In genomic region chr3:152574461-152575079, GRCh38 we compare ENCODE assay signal across 9 cellular contexts.
DNase-seq lines count a peak whose midpoint lies in the region; ATAC-seq, FAIRE-seq and TF ChIP-seq lines count a peak whose summit lies in the region.
"Had no signal": no experiment of that assay in that cellular context is flagged by ENCODE, and none has a peak within 500 bp of the region (broad histone marks: within the 10 kb centered on the region; RNA-seq: fewer than 3 reads in every experiment).

No MANE protein-coding gene starts in this region.

- H3K9me1 ChIP-seq in keratinocyte (ENCODE audit: control insufficient read depth, extremely low read depth, insufficient read depth, low read length), result no peaks in the 10 kb centered on the region

- peak; percentile 47 for DNase-seq in DMS 273 treated with DMSO at 0.1 percent for 48 hours (lab: John Stamatoyannopoulos, UW)
- DNase-seq in HT1080 (ENCODE audit: low read depth), result peak; percentile 70
- peak in 2 of 3 donors; percentile 29 to 71 for DNase-seq in Peyer's patch
- peak; percentile 62 for DNase-seq in brain microvascular endothelial cell
- DNase-seq in keratinocyte (ENCODE audit: low read depth, low spot score), result no peak
- peak; percentile 7 for DNase-seq in stimulated activated naive B cell treated with anti-CD40 and anti-IgM and Interleukin-4, amounts not matched to agents 10 μg/mL and 1 μg/mL and 100 μg/mL, for 72 hours
- DNase-seq in mesenteric fat pad (ENCODE audit: low spot score), result no peak

- H3K4me1 ChIP-seq in Peyer's patch (no peaks in the 10 kb centered on the region), keratinocyte (ENCODE audit: control insufficient read depth, extremely low read depth, insufficient read depth, low read length) (no peaks in the 10 kb centered on the region)

- peak; percentile 85 for FAIRE-seq in keratinocyte (lab: Jason Lieb, UNC)
- FAIRE-seq: TTC549 had no signal

- H3K27ac Mint-ChIP-seq in stimulated activated naive B cell treated with anti-CD40 and anti-IgM and Interleukin-4, amounts not matched to agents 10 μg/mL and 1 μg/mL and 100 μg/mL, for 72 hours, result no peak overlapping the region

- H3K4me2 ChIP-seq in keratinocyte (ENCODE audit: control insufficient read depth, extremely low read depth, insufficient read depth, low read depth, low read length), result no peak overlapping the region

- H3K9ac ChIP-seq in keratinocyte (ENCODE audit: control insufficient read depth, extremely low read depth, insufficient read depth, low read length), result no peak overlapping the region

- TF ChIP-seq CTCF in Peyer's patch (IDR thresholded peaks at IDR 0.05), result peak in 5 of 6 experiments; percentile 15 to 60 (median 56)
- peak; percentile 66 for TF ChIP-seq CTCF in brain microvascular endothelial cell (IDR thresholded peaks at IDR 0.05; ENCODE audit: low read depth, low read length, missing control alignments)
- peak; percentile 51 to 75 (median 51) for TF ChIP-seq CTCF in keratinocyte (optimal IDR thresholded peaks at IDR 0.05 in 1 of 3, IDR thresholded peaks at IDR 0.05 in 1 of 3, conservative IDR thresholded peaks at IDR 0.05 in 1 of 3; ENCODE audit: extremely low read depth in 1 of 3, insufficient read depth in 2 of 3, low read length in 3 of 3)

- H3K27ac ChIP-seq in Peyer's patch (no peak overlapping the region), brain microvascular endothelial cell (no peak overlapping the region), keratinocyte (ENCODE audit: control insufficient read depth, insufficient read depth, low read length) (no peak overlapping the region)

- no peaks in the 10 kb centered on the region for H3K9me3 ChIP-seq in Peyer's patch
- H3K9me3 ChIP-seq in keratinocyte (ENCODE audit: control insufficient read depth, low read depth, low read length), result no peaks in the 10 kb centered on the region

- no peak overlapping the region for H2AFZ ChIP-seq in keratinocyte (ENCODE audit: control insufficient read depth, low read length)

- dilution Hi-C loops in keratinocyte (cut with MboI; ENCODE audit: extremely low pct_ligation_motif_present, low sequenced_read_pairs), result no loop called here

- no peaks in the 10 kb centered on the region for H3K9me3 Mint-ChIP-seq in stimulated activated naive B cell treated with anti-CD40 and anti-IgM and Interleukin-4, amounts not matched to agents 10 μg/mL and 1 μg/mL and 100 μg/mL, for 72 hours

- no peak for TF ChIP-seq POLR2A in Peyer's patch (IDR thresholded peaks at IDR 0.05)

- peaks cover 0 to 3% of the 10 kb centered on the region in 2 donors for H3K36me3 Mint-ChIP-seq in stimulated activated naive B cell treated with anti-CD40 and anti-IgM and Interleukin-4, amounts not matched to agents 10 μg/mL and 1 μg/mL and 100 μg/mL, for 72 hours

- H3K27me3 Mint-ChIP-seq in stimulated activated naive B cell treated with anti-CD40 and anti-IgM and Interleukin-4, amounts not matched to agents 10 μg/mL and 1 μg/mL and 100 μg/mL, for 72 hours, result no peaks in the 10 kb centered on the region

- H3K4me3 Mint-ChIP-seq in stimulated activated naive B cell treated with anti-CD40 and anti-IgM and Interleukin-4, amounts not matched to agents 10 μg/mL and 1 μg/mL and 100 μg/mL, for 72 hours, result no peak overlapping the region

- H4K20me1 ChIP-seq in keratinocyte (ENCODE audit: control insufficient read depth, extremely low read depth, insufficient read depth, low read length), result no peaks in the 10 kb centered on the region

- no peaks in the 10 kb centered on the region for H3K79me2 ChIP-seq in keratinocyte (ENCODE audit: control insufficient read depth, insufficient read depth, low read length)

- in situ Hi-C loops in brain microvascular endothelial cell (cut with HindIII; ENCODE audit: low pct_ligation_motif_present, low sequenced_read_pairs), result no loop called here

- peak; percentile 61 for ATAC-seq in GM19455 (IDR thresholded peaks at IDR 0.05; ENCODE audit: unreplicated experiment)
- ATAC-seq in stimulated activated naive B cell treated with anti-CD40 and anti-IgM and Interleukin-4, amounts not matched to agents 10 μg/mL and 1 μg/mL and 100 μg/mL, for 72 hours (replicated peaks), result peak; percentile 69 to 75

- H3K4me1 Mint-ChIP-seq in stimulated activated naive B cell treated with anti-CD40 and anti-IgM and Interleukin-4, amounts not matched to agents 10 μg/mL and 1 μg/mL and 100 μg/mL, for 72 hours, result peaks cover 3 to 18% of the 10 kb centered on the region in 2 donors

- H3K36me3 ChIP-seq in Peyer's patch (no peaks in the 10 kb centered on the region), brain microvascular endothelial cell (replicated peaks) (no peaks in the 10 kb centered on the region), keratinocyte (ENCODE audit: control insufficient read depth in 2 of 2, extremely low read depth in 1 of 2, insufficient read depth in 2 of 2, low read length in 2 of 2) (no peaks in the 10 kb centered on the region)

- no peaks in the 10 kb centered on the region for H3K27me3 ChIP-seq in Peyer's patch
- no peaks in the 10 kb centered on the region for H3K27me3 ChIP-seq in brain microvascular endothelial cell (replicated peaks)
- H3K27me3 ChIP-seq in keratinocyte (ENCODE audit: control insufficient read depth, extremely low read depth, insufficient read depth, low read length), result no peaks in the 10 kb centered on the region

- H3K4me3 ChIP-seq in Peyer's patch (no peak overlapping the region), brain microvascular endothelial cell (ENCODE audit: low read depth, low read length) (no peak overlapping the region), keratinocyte (ENCODE audit: control insufficient read depth in 2 of 3, extremely low read depth in 1 of 3, insufficient read depth in 2 of 3, low read depth in 1 of 3, low read length in 3 of 3) (no peak overlapping the region)

Comparison
In these comparisons a context has a peak if more than half of its experiments do, and no peak if none do; other contexts are left out.
1. DNase-seq: peak in DMS 273 treated with DMSO at 0.1 percent for 48 hours (single experiment), HT1080 (single experiment), Peyer's patch (2 of 3), brain microvascular endothelial cell (single experiment) and stimulated activated naive B cell treated with anti-CD40 and anti-IgM and Interleukin-4, amounts not matched to agents 10 μg/mL and 1 μg/mL and 100 μg/mL, for 72 hours (single experiment); none in keratinocyte (single experiment) and mesenteric fat pad (single experiment).
2. Peak in every context shown above with its lines, with median percentiles within 50 percentile points of each other: CTCF ChIP-seq.